ENCODE assay signal across 8 cellular contexts in genomic region chr3:39405687-39406367, GRCh38. TPM values are rescaled to one million over a fixed set of nuclear protein-coding genes. Genes with fewer than 3 reads are reported as not detected.
A peak's percentile ranks its signal among the peaks of the same experiment; 100 is the strongest.
DNase-seq lines count a peak whose midpoint lies in the region; ATAC-seq lines count a peak whose summit lies in the region.

No MANE protein-coding gene starts in this region.

- H3K9me3 Mint-ChIP-seq in activated naive CD4-positive, alpha-beta T cell treated with anti-CD3 and anti-CD28 coated beads, Interleukin-2, amount 50 U/mL, for 72 hours: no peaks in the 10 kb centered on the region
- H3K9me3 Mint-ChIP-seq in stimulated activated naive B cell treated with anti-CD40 and anti-IgM and Interleukin-4, amounts not matched to agents 10 μg/mL and 1 μg/mL and 100 μg/mL, for 72 hours: no peaks in the 10 kb centered on the region

- peak overlapping the region; percentile 95 to 99 for H3K27ac Mint-ChIP-seq in activated naive CD4-positive, alpha-beta T cell treated with anti-CD3 and anti-CD28 coated beads, Interleukin-2, amount 50 U/mL, for 72 hours
- peak overlapping the region; percentile 98 for H3K27ac Mint-ChIP-seq in stimulated activated naive B cell treated with anti-CD40 and anti-IgM and Interleukin-4, amounts not matched to agents 10 μg/mL and 1 μg/mL and 100 μg/mL, for 72 hours

- H3K9ac ChIP-seq in HUES48 (ENCODE audit: low read depth, low read length): peak overlapping the region; percentile 72

- peaks cover 27 to 35% of the 10 kb centered on the region in 2 donors for H3K4me1 Mint-ChIP-seq in stimulated activated naive B cell treated with anti-CD40 and anti-IgM and Interleukin-4, amounts not matched to agents 10 μg/mL and 1 μg/mL and 100 μg/mL, for 72 hours

- no peaks in the 10 kb centered on the region for H3K27me3 Mint-ChIP-seq in stimulated activated naive B cell treated with anti-CD40 and anti-IgM and Interleukin-4, amounts not matched to agents 10 μg/mL and 1 μg/mL and 100 μg/mL, for 72 hours

- H3K27me3 ChIP-seq in HUES48 (ENCODE audit: control insufficient read depth, insufficient read depth, low read length): no peaks in the 10 kb centered on the region

- DNase-seq in activated naive CD4-positive, alpha-beta T cell treated with anti-CD3 and anti-CD28 coated beads, Interleukin-2, amount 50 U/mL, for 72 hours (ENCODE audit: low spot score in 2 of 2): no peak
- no peak for DNase-seq in stimulated activated naive B cell treated with anti-CD40 and anti-IgM and Interleukin-4, amounts not matched to agents 10 μg/mL and 1 μg/mL and 100 μg/mL, for 72 hours
- DNase-seq in medulla oblongata (ENCODE audit: extremely low spot score) (no peak), cortex of kidney (lab: John Stamatoyannopoulos, UW) (no peak)

- peaks cover 39% of the 10 kb centered on the region for H3K36me3 ChIP-seq in HUES48 (ENCODE audit: control insufficient read depth, insufficient read depth, low read length)

- H3K4me1 ChIP-seq in HUES48 (ENCODE audit: control insufficient read depth, insufficient read depth, low read length): peaks cover 27% of the 10 kb centered on the region

- ATAC-seq in activated naive CD4-positive, alpha-beta T cell treated with anti-CD3 and anti-CD28 coated beads, Interleukin-2, amount 50 U/mL, for 72 hours: no peak
- ATAC-seq in stimulated activated naive B cell treated with anti-CD40 and anti-IgM and Interleukin-4, amounts not matched to agents 10 μg/mL and 1 μg/mL and 100 μg/mL, for 72 hours (replicated peaks): no peak
- ATAC-seq in HG03521 (IDR thresholded peaks at IDR 0.05; ENCODE audit: unreplicated experiment) (no peak), GM21717 (IDR thresholded peaks at IDR 0.05; ENCODE audit: unreplicated experiment) (no peak)

- H3K4me3 Mint-ChIP-seq in stimulated activated naive B cell treated with anti-CD40 and anti-IgM and Interleukin-4, amounts not matched to agents 10 μg/mL and 1 μg/mL and 100 μg/mL, for 72 hours: peak overlapping the region; percentile 90 to 93

- H3K4me3 ChIP-seq in HUES48 (ENCODE audit: low read depth, low read length): peak overlapping the region; percentile 90
- peak overlapping the region; percentile 85 for H3K4me3 ChIP-seq in iPS-18c (ENCODE audit: insufficient read depth, low read depth, low read length)

- peak overlapping the region; percentile 92 for H3K27ac ChIP-seq in HUES48 (ENCODE audit: low read depth, low read length)

- peaks cover 38 to 45% of the 10 kb centered on the region in 2 donors for H3K36me3 Mint-ChIP-seq in activated naive CD4-positive, alpha-beta T cell treated with anti-CD3 and anti-CD28 coated beads, Interleukin-2, amount 50 U/mL, for 72 hours
- H3K36me3 Mint-ChIP-seq in stimulated activated naive B cell treated with anti-CD40 and anti-IgM and Interleukin-4, amounts not matched to agents 10 μg/mL and 1 μg/mL and 100 μg/mL, for 72 hours: peaks cover 37 to 47% of the 10 kb centered on the region in 2 donors

- H3K9me3 ChIP-seq in HUES48 (ENCODE audit: control insufficient read depth, insufficient read depth, low read length) (no peaks in the 10 kb centered on the region), iPS-18c (ENCODE audit: control insufficient read depth, insufficient read depth, low read length) (no peaks in the 10 kb centered on the region)

RNA-seq across cellular contexts. Expression of gene RPSA, which starts 0.7 kb away (rescaled TPM):
- 1,000 to 10,000 TPM; 2,574 to 3,520 TPM for total RNA-seq in activated naive CD4-positive, alpha-beta T cell treated with anti-CD3 and anti-CD28 coated beads, Interleukin-2, amount 50 U/mL, for 72 hours

RNA-seq across cellular contexts. Expression of gene SLC25A38, which starts 22.7 kb away (rescaled TPM):
- total RNA-seq in activated naive CD4-positive, alpha-beta T cell treated with anti-CD3 and anti-CD28 coated beads, Interleukin-2, amount 50 U/mL, for 72 hours: 10 to 100 TPM; 21.2 to 25.3 TPM
